ENCODE assay signal across 9 cellular contexts in the genomic region with DNA sequence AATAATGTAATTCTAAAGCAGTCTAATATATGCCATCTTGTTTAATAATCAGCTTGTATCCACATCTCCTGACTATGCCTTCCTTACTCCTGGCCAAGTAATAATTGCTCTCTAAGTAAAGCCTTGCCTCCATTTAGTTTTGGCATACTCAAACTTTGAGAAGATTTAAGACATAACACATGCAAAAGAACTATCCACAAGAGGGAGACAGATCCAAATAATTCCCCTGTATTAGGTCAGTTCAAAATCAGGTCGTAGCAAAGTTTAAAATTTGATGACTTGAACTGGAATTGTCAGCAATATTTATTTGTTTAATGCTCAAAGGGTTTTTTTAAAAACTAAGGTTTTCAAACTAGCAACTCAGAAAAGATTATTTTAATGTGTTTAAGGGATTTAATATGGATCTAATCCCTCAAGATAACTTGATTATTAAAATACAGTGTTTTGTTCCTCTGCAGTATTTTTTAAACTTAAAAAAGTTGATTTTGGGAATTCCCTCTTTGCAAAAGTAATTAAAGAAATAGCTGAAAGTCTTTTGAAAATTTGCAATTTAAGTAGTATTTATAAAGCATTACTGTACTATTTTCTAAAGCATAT.
DNase-seq lines count a peak whose midpoint lies in the region; ATAC-seq and TF ChIP-seq lines count a peak whose summit lies in the region.
"Had no signal": no experiment of that assay in that cellular context is flagged by ENCODE, and none has a peak within 500 bp of the region (broad histone marks: within the 10 kb centered on the region; RNA-seq: fewer than 3 reads in every experiment).

No MANE protein-coding gene starts in this region.

- no peak overlapping the region for H3K27ac ChIP-seq in right lobe of liver

- H3K36me3 ChIP-seq in right lobe of liver, result no peaks in the 10 kb centered on the region

- H3K9me3 ChIP-seq in right lobe of liver, result no peaks in the 10 kb centered on the region

- in situ Hi-C loops in astrocyte of the spinal cord (cut with HindIII; ENCODE audit: low sequenced_read_pairs), result no loop called here

- TF ChIP-seq POLR2A in right lobe of liver (IDR thresholded peaks at IDR 0.05), result no peak

- H3K4me1 ChIP-seq in right lobe of liver, result no peaks in the 10 kb centered on the region

- TF ChIP-seq CTCF in LNCAP (IDR thresholded peaks at IDR 0.05), result peak; percentile 68
- TF ChIP-seq CTCF in astrocyte of the spinal cord (IDR thresholded peaks at IDR 0.05; ENCODE audit: low read depth, low read length), result peak; percentile 63
- peak; percentile 50 to 56 (median 54) for TF ChIP-seq CTCF in right lobe of liver (IDR thresholded peaks at IDR 0.05)

- WGBS in right lobe of liver (ENCODE audit: insufficient coverage, low coverage, low lambda C conversion rate, missing lambda C conversion rate), result 9% methylated on average over 1 of the region's 1 CpG

- ATAC-seq in right lobe of liver (peak; percentile 56 to 76 (median 64)), HG03039 (IDR thresholded peaks at IDR 0.05; ENCODE audit: unreplicated experiment) (no peak), HG03139 (IDR thresholded peaks at IDR 0.05; ENCODE audit: unreplicated experiment) (no peak), GM18498 (IDR thresholded peaks at IDR 0.05; ENCODE audit: unreplicated experiment) (no peak)

- intact Hi-C loops in right lobe of liver (cut with DNase I), result no loop called here
- intact Hi-C loops in posterior cingulate gyrus (cut with DNase I), result no loop called here

- no peaks in the 10 kb centered on the region for H3K27me3 ChIP-seq in right lobe of liver

- DNase-seq in DMS53 (lab: John Stamatoyannopoulos, UW) (peak; percentile 74), astrocyte of the spinal cord (ENCODE audit: low read depth, low spot score) (peak; percentile 69), right lobe of liver (no peak), posterior cingulate gyrus (no peak)
- DNase-seq: right cardiac atrium had no signal

- H3K4me3 ChIP-seq in astrocyte of the spinal cord (ENCODE audit: low read depth, low read length) (no peak overlapping the region), right lobe of liver (no peak overlapping the region)

Comparison
In these comparisons a context has a peak if more than half of its experiments do, and no peak if none do; other contexts are left out.
1. DNase-seq: peak in DMS53 (single experiment) and astrocyte of the spinal cord (single experiment); none in right lobe of liver (0 of 3) and posterior cingulate gyrus (0 of 10).
2. ATAC-seq: peak in right lobe of liver (4 of 4); none in HG03039 (single experiment), HG03139 (single experiment) and GM18498 (single experiment).
3. Peak in every context shown above with its lines, with median percentiles within 50 percentile points of each other: CTCF ChIP-seq.